In genomic region chr11:18173225-18173866, GRCh38 we compare ENCODE assay signal across 25 cellular contexts. TPM values are rescaled to one million over a fixed set of nuclear protein-coding genes. Genes with fewer than 3 reads are reported as not detected.
"Had no signal": no experiment of that assay in that cellular context is flagged by ENCODE, and none has a peak within 500 bp of the region (broad histone marks: within the 10 kb centered on the region; RNA-seq: fewer than 3 reads in every experiment).

No MANE protein-coding gene starts in this region.

- H3K4me3 Mint-ChIP-seq: activated CD4-positive, alpha-beta memory T cell treated with anti-CD3 and anti-CD28 coated beads for 36 hours; activated CD4-positive, alpha-beta T cell treated with anti-CD3 and anti-CD28 coated beads, Interleukin-2, amount 10 ng/mL, durations not matched to agents 7 days and 5 days; activated naive CD8-positive, alpha-beta T cell treated with anti-CD3 and anti-CD28 coated beads, Interleukin-2, amount 50 U/mL, for 24 hours; activated T-cell treated with anti-CD3 and anti-CD28 coated beads, Interleukin-2, amount 50 U/mL, for 4 hours; T-helper 17 cell had no signal

- H3K4me1 Mint-ChIP-seq: activated CD4-positive, alpha-beta T cell treated with anti-CD3 and anti-CD28 coated beads, Interleukin-2, amount 10 ng/mL, durations not matched to agents 7 days and 5 days; activated naive CD8-positive, alpha-beta T cell treated with anti-CD3 and anti-CD28 coated beads, Interleukin-2, amount 50 U/mL, for 24 hours; T-helper 17 cell had no signal

- H3K9me3 Mint-ChIP-seq: activated CD4-positive, alpha-beta memory T cell treated with anti-CD3 and anti-CD28 coated beads for 36 hours; activated CD4-positive, alpha-beta T cell treated with anti-CD3 and anti-CD28 coated beads, Interleukin-2, amount 10 ng/mL, durations not matched to agents 7 days and 5 days; activated naive CD4-positive, alpha-beta T cell treated with anti-CD3 and anti-CD28 coated beads, Interleukin-2, amount 50 U/mL, for 72 hours; activated naive CD8-positive, alpha-beta T cell treated with anti-CD3 and anti-CD28 coated beads, Interleukin-2, amount 50 U/mL, for 24 hours; activated T-cell treated with anti-CD3 and anti-CD28 coated beads, Interleukin-2, amount 50 U/mL, for 4 hours had no signal

- ATAC-seq: activated naive CD4-positive, alpha-beta T cell treated with anti-CD3 and anti-CD28 coated beads, Interleukin-2, amount 50 U/mL, for 72 hours; activated naive CD8-positive, alpha-beta T cell treated with anti-CD3 and anti-CD28 coated beads, Interleukin-2, amount 50 U/mL, for 24 hours; activated T-cell treated with anti-CD3 and anti-CD28 coated beads, Interleukin-2, amount 50 U/mL, for 4 hours; PC-3; T-helper 17 cell had no signal

- H3K36me3 Mint-ChIP-seq: activated CD4-positive, alpha-beta memory T cell treated with anti-CD3 and anti-CD28 coated beads for 36 hours; activated naive CD4-positive, alpha-beta T cell treated with anti-CD3 and anti-CD28 coated beads, Interleukin-2, amount 50 U/mL, for 72 hours had no signal

- H3K27ac ChIP-seq: brain microvascular endothelial cell had no signal

- H3K36me3 ChIP-seq: brain microvascular endothelial cell had no signal

- DNase-seq: activated CD4-positive, alpha-beta memory T cell treated with anti-CD3 and anti-CD28 coated beads for 36 hours; activated CD4-positive, alpha-beta T cell treated with anti-CD3 and anti-CD28 coated beads, Interleukin-2, amount 10 ng/mL, durations not matched to agents 7 days and 5 days; activated CD4-positive, CD25-positive, alpha-beta regulatory T cell; activated CD8-positive, alpha-beta memory T cell treated with anti-CD3 and anti-CD28 coated beads for 24 hours; activated effector memory CD4-positive, alpha-beta T cell treated with anti-CD3 and anti-CD28 coated beads, Interleukin-2, amount 50 U/mL, for 16 hours; activated naive CD4-positive, alpha-beta T cell treated with Interleukin-2 at 50 U/mL for 16 hours; activated naive CD8-positive, alpha-beta T cell treated with anti-CD3 and anti-CD28 coated beads, Interleukin-2, amount 50 U/mL, for 24 hours; activated T-cell treated with anti-CD3 and anti-CD28 coated beads, Interleukin-2, amount 50 U/mL, for 4 hours; amygdala; brain microvascular endothelial cell; cerebellar nuclear complex; Karpas-422; NCI-H1105 treated with DMSO at 0.1 percent for 48 hours; NCI-H1436 treated with DMSO at 0.1 percent for 48 hours; NCI-H187; NCI-H2081; NCI-H510A treated with DMSO at 0.1 percent for 48 hours; NCI-H69; NK-92 treated with Interleukin-12 subunit alpha and Interleukin-12 subunit beta, amount 100 ng/mL, for 24 hours; PC-3; SIG-M5; T-helper 17 cell; T-helper 9 cell had no signal

- H3K27ac Mint-ChIP-seq: activated CD4-positive, alpha-beta memory T cell treated with anti-CD3 and anti-CD28 coated beads for 36 hours; activated CD4-positive, alpha-beta T cell treated with anti-CD3 and anti-CD28 coated beads, Interleukin-2, amount 10 ng/mL, durations not matched to agents 7 days and 5 days; activated naive CD8-positive, alpha-beta T cell treated with anti-CD3 and anti-CD28 coated beads, Interleukin-2, amount 50 U/mL, for 24 hours; T-helper 17 cell had no signal

- H3K27me3 ChIP-seq: brain microvascular endothelial cell had no signal

RNA-seq across cellular contexts. Expression of gene MRGPRX4, which starts 0.7 kb away (rescaled TPM):
- total RNA-seq: activated CD4-positive, alpha-beta memory T cell treated with anti-CD3 and anti-CD28 coated beads for 36 hours; activated CD4-positive, alpha-beta T cell treated with anti-CD3 and anti-CD28 coated beads, Interleukin-2, amount 10 ng/mL, durations not matched to agents 7 days and 5 days; activated naive CD4-positive, alpha-beta T cell treated with anti-CD3 and anti-CD28 coated beads, Interleukin-2, amount 50 U/mL, for 72 hours; activated T-cell treated with anti-CD3 and anti-CD28 coated beads, Interleukin-2, amount 50 U/mL, for 4 hours; cardiac septum; PC-3; T-helper 17 cell had no signal

RNA-seq across cellular contexts. Expression of gene MRGPRX3, which starts 41.0 kb away (rescaled TPM):
- total RNA-seq: activated CD4-positive, alpha-beta memory T cell treated with anti-CD3 and anti-CD28 coated beads for 36 hours; activated CD4-positive, alpha-beta T cell treated with anti-CD3 and anti-CD28 coated beads, Interleukin-2, amount 10 ng/mL, durations not matched to agents 7 days and 5 days; activated naive CD4-positive, alpha-beta T cell treated with anti-CD3 and anti-CD28 coated beads, Interleukin-2, amount 50 U/mL, for 72 hours; activated T-cell treated with anti-CD3 and anti-CD28 coated beads, Interleukin-2, amount 50 U/mL, for 4 hours; cardiac septum; PC-3; T-helper 17 cell had no signal
